Comparison of ENCODE assay signal across 8 cellular contexts in genomic region chr7:29243777-29244655, GRCh38. TPM values are rescaled to one million over a fixed set of nuclear protein-coding genes. Genes with fewer than 3 reads are reported as not detected.
DNase-seq lines count a peak whose midpoint lies in the region; ATAC-seq and TF ChIP-seq lines count a peak whose summit lies in the region.

No MANE protein-coding gene starts in this region.

- 85% methylated on average over 13 of the region's 13 CpGs for WGBS in mammary epithelial cell (ENCODE audit: low coverage, missing lambda C conversion rate)

- H3K4me3 ChIP-seq in mammary epithelial cell (replicated peaks in 1 of 3; ENCODE audit: insufficient read depth in 1 of 3, low read depth in 2 of 3, low read length in 3 of 3) = no peak overlapping the region
- H3K4me3 ChIP-seq in breast epithelium = no peak overlapping the region
- no peak overlapping the region for H3K4me3 ChIP-seq in epithelial cell of esophagus (ENCODE audit: low read length)

- H2AFZ ChIP-seq in mammary epithelial cell (ENCODE audit: low read depth, low read length) = no peak overlapping the region

- CTCF ChIA-PET in mammary epithelial cell (lab: Charles Lee; ENCODE audit: low non-redundant PET) = interaction anchor here (0.6 kb wide), 1 partner anchor 54 kb away, joined by 5 read pairs; no protein-coding TSS in a partner anchor

- H3K4me2 ChIP-seq in mammary epithelial cell (ENCODE audit: insufficient read depth, low read depth, low read length) = no peak overlapping the region

- no peak overlapping the region for H3K9ac ChIP-seq in mammary epithelial cell (ENCODE audit: insufficient read depth, low read length)

- peak overlapping the region; percentile 6 for H3K27ac Mint-ChIP-seq in stimulated activated naive B cell treated with anti-CD40 and anti-IgM and Interleukin-4, amounts not matched to agents 10 μg/mL and 1 μg/mL and 100 μg/mL, for 72 hours

- DNase-seq in mammary epithelial cell = no peak
- DNase-seq in breast epithelium (ENCODE audit: low spot score in 2 of 2) = no peak
- DNase-seq in SKM-1 (lab: John Stamatoyannopoulos, UW; ENCODE audit: unreplicated experiment) = peak; percentile 32
- peak; percentile 13 for DNase-seq in epithelial cell of esophagus (ENCODE audit: low read depth)
- peak; percentile 67 for DNase-seq in stimulated activated naive B cell treated with anti-CD40 and anti-IgM and Interleukin-4, amounts not matched to agents 10 μg/mL and 1 μg/mL and 100 μg/mL, for 72 hours
- no peak for DNase-seq in HUDEP-2 (lab: John Stamatoyannopoulos, UW; ENCODE audit: unreplicated experiment in 76 of 76)
- no peak for DNase-seq in cerebellum (ENCODE audit: low spot score)

- dilution Hi-C loops in mammary epithelial cell (cut with HindIII; ENCODE audit: low sequenced_read_pairs) = no loop called here

- H4K20me1 ChIP-seq in mammary epithelial cell (ENCODE audit: insufficient read depth, low read length) = no peaks in the 10 kb centered on the region

- ATAC-seq in stimulated activated naive B cell treated with anti-CD40 and anti-IgM and Interleukin-4, amounts not matched to agents 10 μg/mL and 1 μg/mL and 100 μg/mL, for 72 hours (replicated peaks) = peak; percentile 98 to 99
- ATAC-seq in GM19328 (IDR thresholded peaks at IDR 0.05; ENCODE audit: unreplicated experiment) = no peak

- H3K27ac ChIP-seq in mammary epithelial cell (ENCODE audit: insufficient read depth, low read depth, low read length) = no peak overlapping the region
- no peak overlapping the region for H3K27ac ChIP-seq in breast epithelium

- H3K36me3 ChIP-seq in mammary epithelial cell (ENCODE audit: insufficient read depth, low read length) (no peaks in the 10 kb centered on the region), breast epithelium (no peaks in the 10 kb centered on the region)

- H3K9me3 ChIP-seq in mammary epithelial cell (replicated peaks; ENCODE audit: insufficient read depth, low read length) (no peaks in the 10 kb centered on the region), breast epithelium (no peaks in the 10 kb centered on the region)

- H3K27me3 ChIP-seq in mammary epithelial cell (ENCODE audit: insufficient read depth, low read length) (no peaks in the 10 kb centered on the region), breast epithelium (no peaks in the 10 kb centered on the region)

- no peaks in the 10 kb centered on the region for H3K36me3 Mint-ChIP-seq in stimulated activated naive B cell treated with anti-CD40 and anti-IgM and Interleukin-4, amounts not matched to agents 10 μg/mL and 1 μg/mL and 100 μg/mL, for 72 hours

- H3K27me3 Mint-ChIP-seq in stimulated activated naive B cell treated with anti-CD40 and anti-IgM and Interleukin-4, amounts not matched to agents 10 μg/mL and 1 μg/mL and 100 μg/mL, for 72 hours = peaks cover 4 to 8% of the 10 kb centered on the region in 2 donors

- TF ChIP-seq CTCF in mammary epithelial cell (conservative IDR thresholded peaks at IDR 0.05 in 1 of 2, IDR thresholded peaks at IDR 0.05 in 1 of 2; ENCODE audit: extremely low read depth in 1 of 2, insufficient read depth in 1 of 2, low read depth in 1 of 2, low read length in 2 of 2) (peak; percentile 46 to 51), breast epithelium (IDR thresholded peaks at IDR 0.05) (no peak), epithelial cell of esophagus (IDR thresholded peaks at IDR 0.05; ENCODE audit: insufficient read depth, low read depth, low read length, missing control alignments) (peak; percentile 23)

- no TSS peak for BruUV-seq in mammary epithelial cell (replicated peaks; lab: Mats Ljungman, UMichigan)

- peaks cover 23 to 34% of the 10 kb centered on the region in 2 donors for H3K4me1 Mint-ChIP-seq in stimulated activated naive B cell treated with anti-CD40 and anti-IgM and Interleukin-4, amounts not matched to agents 10 μg/mL and 1 μg/mL and 100 μg/mL, for 72 hours

- in situ Hi-C loops in mammary epithelial cell (cut with MboI; ENCODE audit: low sequenced_read_pairs in 2 of 2) = no loop called here

- H3K4me1 ChIP-seq in mammary epithelial cell (ENCODE audit: insufficient read depth, low read length) = no peaks in the 10 kb centered on the region
- no peaks in the 10 kb centered on the region for H3K4me1 ChIP-seq in breast epithelium

- no peaks in the 10 kb centered on the region for H3K9me3 Mint-ChIP-seq in stimulated activated naive B cell treated with anti-CD40 and anti-IgM and Interleukin-4, amounts not matched to agents 10 μg/mL and 1 μg/mL and 100 μg/mL, for 72 hours

- no peak for TF ChIP-seq POLR2A in breast epithelium (IDR thresholded peaks at IDR 0.05)

- intact Hi-C loops in mammary epithelial cell (cut with micrococcal nuclease) (no loop called here), breast epithelium (cut with DNase I; ENCODE audit: low total_unique reads) (no loop called here)

- H3K79me2 ChIP-seq in mammary epithelial cell (ENCODE audit: insufficient read depth, low read length) = no peaks in the 10 kb centered on the region

- peak overlapping the region in 1 of 2 donors; percentile 11 for H3K4me3 Mint-ChIP-seq in stimulated activated naive B cell treated with anti-CD40 and anti-IgM and Interleukin-4, amounts not matched to agents 10 μg/mL and 1 μg/mL and 100 μg/mL, for 72 hours

RNA-seq across cellular contexts. Expression of gene CHN2, which starts 49.4 kb away (rescaled TPM):
- total RNA-seq in mammary epithelial cell (not detected), breast epithelium (10 to 100 TPM in 1 of 3 donors, 1 to 10 TPM in 2; 6.3 to 17.1 (median 7.9) TPM), cerebellum (36.4 TPM)
- 0.17 TPM for polyA plus RNA-seq in mammary epithelial cell
- polyA minus RNA-seq in mammary epithelial cell = not detected

Comparison
In these comparisons a context has a peak if more than half of its experiments do, and no peak if none do; other contexts are left out.
1. CTCF ChIP-seq: peak in mammary epithelial cell (2 of 2) and epithelial cell of esophagus (single experiment); none in breast epithelium (0 of 3).
2. RNA of gene CHN2, which starts 49.4 kb away (total RNA-seq): 36.4 TPM in cerebellum (single experiment) and 6.3 to 17.1 TPM in breast epithelium; not detected in mammary epithelial cell; every median in the first group is over 4 times any median in the second.
3. DNase-seq: peak in SKM-1 (single experiment), epithelial cell of esophagus (single experiment) and stimulated activated naive B cell treated with anti-CD40 and anti-IgM and Interleukin-4, amounts not matched to agents 10 μg/mL and 1 μg/mL and 100 μg/mL, for 72 hours (single experiment); none in mammary epithelial cell (single experiment), breast epithelium (0 of 2), HUDEP-2 (0 of 76) and cerebellum (single experiment).